9 cellular contexts compared by ENCODE assay signal in genomic region chr3:148379763-148380162, GRCh38.
DNase-seq lines count a peak whose midpoint lies in the region; FAIRE-seq and TF ChIP-seq lines count a peak whose summit lies in the region.
"Had no signal": no experiment of that assay in that cellular context is flagged by ENCODE, and none has a peak within 500 bp of the region (broad histone marks: within the 10 kb centered on the region; RNA-seq: fewer than 3 reads in every experiment).

No MANE protein-coding gene starts in this region.

- no peaks in the 10 kb centered on the region for H3K4me1 ChIP-seq in iPS DF 6.9 (ENCODE audit: control insufficient read depth, insufficient read depth, low read length)
- H3K4me1 ChIP-seq: BLaER1 had no signal

- no peak overlapping the region for H3K4me3 ChIP-seq in iPS DF 6.9 (ENCODE audit: low read length)
- H3K4me3 ChIP-seq: BLaER1 had no signal

- H3K27ac ChIP-seq in VCaP (no peak overlapping the region), iPS DF 6.9 (ENCODE audit: low read length) (no peak overlapping the region)
- H3K27ac ChIP-seq: BLaER1 had no signal

- DNase-seq in NCI-H1436 (lab: John Stamatoyannopoulos, UW): peak; percentile 33
- DNase-seq in NCI-H1436 treated with DMSO at 0.1 percent for 48 hours (lab: John Stamatoyannopoulos, UW): no peak
- peak; percentile 82 for DNase-seq in HCEC 1CT
- DNase-seq in LoVo (ENCODE audit: low spot score): peak; percentile 72
- DNase-seq in iPS DF 6.9 (ENCODE audit: low read depth, low spot score): peak; percentile 27
- DNase-seq in urothelium cell line (ENCODE audit: low spot score): peak; percentile 20
- no peak for DNase-seq in stimulated activated CD4-positive, alpha-beta T cell treated with anti-CD3 and anti-CD28 coated beads, Interleukin-4, amount 100 ng/mL, for 24 hours

- no peaks in the 10 kb centered on the region for H3K9me3 ChIP-seq in iPS DF 6.9 (ENCODE audit: control insufficient read depth, insufficient read depth, low read length)
- H3K9me3 ChIP-seq: BLaER1 had no signal

- TF ChIP-seq CTCF in VCaP (conservative IDR thresholded peaks at IDR 0.05): peak; percentile 77

- H3K36me3 ChIP-seq in iPS DF 6.9 (ENCODE audit: control insufficient read depth, insufficient read depth, low read length): no peaks in the 10 kb centered on the region
- H3K36me3 ChIP-seq: BLaER1 had no signal

- FAIRE-seq in urothelium cell line (lab: Jason Lieb, UNC): no peak

- H3K27me3 ChIP-seq in iPS DF 6.9 (ENCODE audit: control insufficient read depth, insufficient read depth, low read length): no peaks in the 10 kb centered on the region
- H3K27me3 ChIP-seq: BLaER1 had no signal

- WGBS in iPS DF 6.9 (ENCODE audit: insufficient coverage, insufficient read length): no CpG with 5 or more reads among the region's 3 CpGs

Comparison
In these comparisons a context has a peak if more than half of its experiments do, and no peak if none do; other contexts are left out.
1. DNase-seq: peak in NCI-H1436 (single experiment), HCEC 1CT (single experiment), LoVo (single experiment), iPS DF 6.9 (single experiment) and urothelium cell line (single experiment); none in NCI-H1436 treated with DMSO at 0.1 percent for 48 hours (single experiment) and stimulated activated CD4-positive, alpha-beta T cell treated with anti-CD3 and anti-CD28 coated beads, Interleukin-4, amount 100 ng/mL, for 24 hours (single experiment).